ENCODE assay signal across 22 cellular contexts in the genomic region with DNA sequence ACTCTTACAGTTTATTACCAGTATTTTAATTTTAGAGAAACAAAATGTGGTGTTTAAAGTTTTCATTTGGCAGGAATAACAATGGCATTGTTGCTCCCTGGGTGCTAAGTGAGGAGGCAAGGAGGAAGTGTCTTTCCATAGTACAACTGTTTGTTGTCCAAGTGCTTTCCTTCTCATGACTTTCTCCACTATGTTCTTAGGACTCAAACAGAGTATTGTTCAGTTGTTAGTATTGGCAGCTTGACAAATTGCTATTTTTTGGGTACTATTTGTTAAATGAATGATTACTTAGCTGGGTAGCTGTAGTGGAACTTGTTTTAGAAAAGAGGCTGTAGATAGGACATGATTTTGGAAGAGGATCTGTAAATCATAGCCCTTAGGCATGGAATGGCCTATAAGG. TPM values are rescaled to one million over a fixed set of nuclear protein-coding genes. Genes with fewer than 3 reads are reported as not detected.
"Had no signal": no experiment of that assay in that cellular context is flagged by ENCODE, and none has a peak within 500 bp of the region (broad histone marks: within the 10 kb centered on the region; RNA-seq: fewer than 3 reads in every experiment).

No MANE protein-coding gene starts in this region.

- H3K27me3 ChIP-seq: esophagus muscularis mucosa, suprapubic skin, tibial artery, upper lobe of left lung, vagina had no signal

- H3K27ac ChIP-seq: epithelial cell of prostate, esophagus muscularis mucosa, left ventricle myocardium inferior, lower lobe of right lung, suprapubic skin, tibial artery, upper lobe of left lung, vagina had no signal

- H3K9me3 ChIP-seq: esophagus muscularis mucosa, left ventricle myocardium inferior, lower lobe of right lung, suprapubic skin, tibial artery, upper lobe of left lung, vagina had no signal

- ATAC-seq: left cardiac atrium; lower lobe of right lung; naive thymus-derived CD4-positive, alpha-beta T cell; stimulated activated naive CD8-positive, alpha-beta T cell treated with anti-CD3 and anti-CD28 coated beads, Interleukin-15, Interleukin-2, amounts not matched to agents 100 U/mL and 50 U/mL, for 24 hours had no signal

- FAIRE-seq: kidney, small intestine had no signal

- H3K4me3 ChIP-seq: esophagus muscularis mucosa, left ventricle myocardium inferior, lower lobe of right lung, suprapubic skin, tibial artery, upper lobe of left lung, vagina had no signal

- DNase-seq: cortex of kidney; effector memory CD4-positive, alpha-beta T cell; foreskin fibroblast; kidney; left cardiac atrium; left ventricle myocardium inferior; lower lobe of right lung; mesendoderm; naive thymus-derived CD4-positive, alpha-beta T cell; posterior cingulate gyrus; small intestine; stimulated activated CD4-positive, alpha-beta T cell treated with anti-CD3 and anti-CD28 coated beads, Interleukin-12 subunit alpha, Interleukin-12 subunit beta, amount 100 ng/mL, for 4 hours; stimulated activated naive CD8-positive, alpha-beta T cell treated with anti-CD3 and anti-CD28 coated beads, Interleukin-15, Interleukin-2, amounts not matched to agents 100 U/mL and 50 U/mL, for 24 hours; tibial artery; upper lobe of left lung had no signal

RNA-seq across cellular contexts. Expression of a gene that starts 33.8 kb away (rescaled TPM):
- total RNA-seq: esophagus muscularis mucosa; kidney; left cardiac atrium; left ventricle myocardium inferior; lower lobe of right lung; naive thymus-derived CD4-positive, alpha-beta T cell; neural crest cell; osteocyte; pulmonary artery endothelial cell; upper lobe of left lung; vagina had no signal
- polyA plus RNA-seq: naive thymus-derived CD4-positive, alpha-beta T cell; small intestine had no signal
